13 cellular contexts compared by ENCODE assay signal in genomic region chr22:28021116-28021997, GRCh38.
A peak's percentile ranks its signal among the peaks of the same experiment; 100 is the strongest.
DNase-seq lines count a peak whose midpoint lies in the region; ATAC-seq, FAIRE-seq and TF ChIP-seq lines count a peak whose summit lies in the region.
"Had no signal": no experiment of that assay in that cellular context is flagged by ENCODE, and none has a peak within 500 bp of the region (broad histone marks: within the 10 kb centered on the region; RNA-seq: fewer than 3 reads in every experiment).

No MANE protein-coding gene starts in this region.

- H3K36me3 Mint-ChIP-seq in glutamatergic neuron (ENCODE audit: unreplicated experiment) (no peaks in the 10 kb centered on the region), osteocyte (ENCODE audit: unreplicated experiment) (peaks cover 8% of the 10 kb centered on the region)
- H3K36me3 Mint-ChIP-seq in stimulated activated naive B cell treated with anti-CD40 and anti-IgM and Interleukin-4, amounts not matched to agents 10 μg/mL and 1 μg/mL and 100 μg/mL, for 72 hours: no peaks in the 10 kb centered on the region
- H3K36me3 Mint-ChIP-seq: T-cell had no signal

- H3K9me3 ChIP-seq in right lobe of liver: no peaks in the 10 kb centered on the region
- H3K9me3 ChIP-seq in HepG2 (ENCODE audit: low read length): no peaks in the 10 kb centered on the region
- no peaks in the 10 kb centered on the region for H3K9me3 ChIP-seq in vagina

- DNase-seq in right lobe of liver (peak in 2 of 3 donors; percentile 22 to 38), HepG2 (ENCODE audit: low spot score) (no peak), glutamatergic neuron (peak; percentile 35), osteocyte (ENCODE audit: extremely low spot score, unreplicated experiment) (peak; percentile 59), vagina (ENCODE audit: extremely low spot score in 2 of 2) (no peak), HuH-7 (ENCODE audit: low spot score) (no peak), medulla oblongata (ENCODE audit: extremely low spot score) (no peak)
- no peak for DNase-seq in stimulated activated naive B cell treated with anti-CD40 and anti-IgM and Interleukin-4, amounts not matched to agents 10 μg/mL and 1 μg/mL and 100 μg/mL, for 72 hours
- DNase-seq: Calu3; NCI-H526; stimulated activated CD4-positive, alpha-beta T cell treated with anti-CD3 and anti-CD28 coated beads, Interleukin-4, amount 100 ng/mL, for 24 hours had no signal

- H3K27ac ChIP-seq in right lobe of liver (no peak overlapping the region), HepG2 (ENCODE audit: extremely low read length, insufficient read depth, low read length) (no peak overlapping the region), vagina (peak overlapping the region; percentile 12)
- H3K27ac ChIP-seq: coronary artery had no signal

- TF ChIP-seq RAD21 in HepG2 (CRISPR knock-in tag; IDR thresholded peaks at IDR 0.05): no peak

- no peak for ATAC-seq in right lobe of liver
- ATAC-seq in HepG2: no peak
- no peak for ATAC-seq in stimulated activated naive B cell treated with anti-CD40 and anti-IgM and Interleukin-4, amounts not matched to agents 10 μg/mL and 1 μg/mL and 100 μg/mL, for 72 hours (replicated peaks)
- ATAC-seq: T-cell had no signal

- H3K4me2 ChIP-seq in HepG2 (ENCODE audit: low read depth, low read length): no peak overlapping the region

- TF ChIP-seq POLR2A in right lobe of liver (IDR thresholded peaks at IDR 0.05) (no peak), HepG2 (IDR thresholded peaks at IDR 0.05; ENCODE audit: insufficient read depth in 1 of 2, low read depth in 2 of 2, low read length in 2 of 2) (no peak), vagina (IDR thresholded peaks at IDR 0.05) (no peak)

- in situ Hi-C loops in HepG2 (cut with HindIII; ENCODE audit: extremely low pct_ligation_motif_present, low pct_unique_long_range_greater_than_20kb): loop anchor here (5.0 to 25.0 kb wide), 3 partner anchors 571 to 1259 kb away; no protein-coding TSS in a partner anchor

- intact Hi-C loops in right lobe of liver (cut with DNase I) (loop anchor here in 1 of 2 donors (10.0 kb wide), 1 partner anchor 573 kb away; no protein-coding TSS in a partner anchor), HepG2 (cut with micrococcal nuclease; ENCODE audit: unreplicated experiment) (no loop called here), vagina (cut with DNase I) (loop anchor here (10.0 kb wide), 1 partner anchor 573 kb away; no protein-coding TSS in a partner anchor)

- CTCF ChIA-PET in HepG2 (lab: Yijun Ruan, JAX; ENCODE audit: low intra/inter-chr PET ratio, low total read pairs): no interaction called here

- H3K9me3 Mint-ChIP-seq in glutamatergic neuron (ENCODE audit: unreplicated experiment) (peaks cover 22% of the 10 kb centered on the region), osteocyte (ENCODE audit: unreplicated experiment) (no peaks in the 10 kb centered on the region)
- no peaks in the 10 kb centered on the region for H3K9me3 Mint-ChIP-seq in stimulated activated naive B cell treated with anti-CD40 and anti-IgM and Interleukin-4, amounts not matched to agents 10 μg/mL and 1 μg/mL and 100 μg/mL, for 72 hours
- H3K9me3 Mint-ChIP-seq: T-cell had no signal

- H2AFZ ChIP-seq in HepG2 (ENCODE audit: low read length): no peak overlapping the region

- no peak overlapping the region for H3K4me3 ChIP-seq in right lobe of liver
- no peak overlapping the region for H3K4me3 ChIP-seq in HepG2 (replicated peaks in 1 of 3; ENCODE audit: insufficient read depth in 1 of 3, low read depth in 2 of 3, low read length in 3 of 3)
- H3K4me3 ChIP-seq in vagina: no peak overlapping the region
- H3K4me3 ChIP-seq: coronary artery had no signal

- no peak overlapping the region for H3K9ac ChIP-seq in HepG2 (ENCODE audit: insufficient read depth, low read depth, low read length)

- POLR2A ChIA-PET in HepG2 (lab: Yijun Ruan, JAX): no interaction called here

- TF ChIP-seq EP300 in HepG2 (IDR thresholded peaks at IDR 0.05; ENCODE audit: low read depth in 2 of 2, low read length in 2 of 2) (no peak), HepG2 (CRISPR knock-in tag; IDR thresholded peaks at IDR 0.05; ENCODE audit: borderline replicate concordance) (no peak)

- no peak for FAIRE-seq in HepG2 (lab: Jason Lieb, UNC)

- H3K4me1 Mint-ChIP-seq in glutamatergic neuron (ENCODE audit: low read depth, unreplicated experiment) (peaks cover 36% of the 10 kb centered on the region), osteocyte (ENCODE audit: unreplicated experiment) (peaks cover 19% of the 10 kb centered on the region)
- H3K4me1 Mint-ChIP-seq in stimulated activated naive B cell treated with anti-CD40 and anti-IgM and Interleukin-4, amounts not matched to agents 10 μg/mL and 1 μg/mL and 100 μg/mL, for 72 hours: peaks cover 5 to 11% of the 10 kb centered on the region in 2 donors

- no TSS peak for BruUV-seq in HepG2 (replicated peaks; lab: Mats Ljungman, UMichigan)

- H3K4me1 ChIP-seq in right lobe of liver: no peaks in the 10 kb centered on the region
- H3K4me1 ChIP-seq in HepG2 (ENCODE audit: insufficient read depth, low read length): no peaks in the 10 kb centered on the region
- H3K4me1 ChIP-seq in vagina: peaks cover 33% of the 10 kb centered on the region

- H3K27ac Mint-ChIP-seq in glutamatergic neuron (ENCODE audit: unreplicated experiment): peak overlapping the region; percentile 95
- no peak overlapping the region for H3K27ac Mint-ChIP-seq in osteocyte (ENCODE audit: unreplicated experiment)
- H3K27ac Mint-ChIP-seq in stimulated activated naive B cell treated with anti-CD40 and anti-IgM and Interleukin-4, amounts not matched to agents 10 μg/mL and 1 μg/mL and 100 μg/mL, for 72 hours: no peak overlapping the region
- H3K27ac Mint-ChIP-seq: T-cell had no signal

- no peaks in the 10 kb centered on the region for H3K36me3 ChIP-seq in right lobe of liver
- H3K36me3 ChIP-seq in HepG2 (replicated peaks in 1 of 2; ENCODE audit: control insufficient read depth in 1 of 2, insufficient read depth in 2 of 2, low read length in 2 of 2): peaks cover 2% of the 10 kb centered on the region in 2 experiments; a peak in 2 of 5 replicates
- no peaks in the 10 kb centered on the region for H3K36me3 ChIP-seq in vagina

- H3K79me2 ChIP-seq in HepG2 (ENCODE audit: insufficient read depth, low read length): no peaks in the 10 kb centered on the region

- H3K27me3 ChIP-seq in right lobe of liver (no peaks in the 10 kb centered on the region), HepG2 (ENCODE audit: control insufficient read depth in 1 of 2, insufficient read depth in 2 of 2, low read length in 2 of 2) (no peaks in the 10 kb centered on the region), vagina (no peaks in the 10 kb centered on the region)

- WGBS in right lobe of liver (ENCODE audit: insufficient coverage, low coverage, low lambda C conversion rate, missing lambda C conversion rate): 76% methylated on average over 8 of the region's 15 CpGs
- 97% methylated on average over 12 of the region's 15 CpGs for WGBS in HepG2 (ENCODE audit: low lambda C conversion rate)

- H3K27me3 Mint-ChIP-seq in glutamatergic neuron (ENCODE audit: unreplicated experiment): peaks cover 23% of the 10 kb centered on the region
- H3K27me3 Mint-ChIP-seq in osteocyte (ENCODE audit: unreplicated experiment): no peaks in the 10 kb centered on the region
- H3K27me3 Mint-ChIP-seq in stimulated activated naive B cell treated with anti-CD40 and anti-IgM and Interleukin-4, amounts not matched to agents 10 μg/mL and 1 μg/mL and 100 μg/mL, for 72 hours: peaks cover 0 to 3% of the 10 kb centered on the region in 2 donors
- H3K27me3 Mint-ChIP-seq: T-cell had no signal

- H3K4me3 Mint-ChIP-seq in glutamatergic neuron (ENCODE audit: unreplicated experiment) (peak overlapping the region; percentile 78), osteocyte (ENCODE audit: unreplicated experiment) (no peak overlapping the region)
- no peak overlapping the region for H3K4me3 Mint-ChIP-seq in stimulated activated naive B cell treated with anti-CD40 and anti-IgM and Interleukin-4, amounts not matched to agents 10 μg/mL and 1 μg/mL and 100 μg/mL, for 72 hours
- H3K4me3 Mint-ChIP-seq: T-cell had no signal

- H4K20me1 ChIP-seq in HepG2 (ENCODE audit: insufficient read depth, low read length): no peaks in the 10 kb centered on the region; the same call in 1 of the 2 replicates

- TF ChIP-seq CTCF in right lobe of liver (IDR thresholded peaks at IDR 0.05): no peak
- no peak for TF ChIP-seq CTCF in HepG2 (CRISPR knock-in tag; IDR thresholded peaks at IDR 0.05)
- TF ChIP-seq CTCF in glutamatergic neuron (IDR thresholded peaks at IDR 0.05; ENCODE audit: partially characterized antibody, unreplicated experiment): no peak
- no peak for TF ChIP-seq CTCF in osteocyte (IDR thresholded peaks at IDR 0.05)
- TF ChIP-seq CTCF in vagina (IDR thresholded peaks at IDR 0.05): peak in 1 of 3 experiments; percentile 5

TF ChIP-seq in HepG2, 621 proteins besides CTCF, POLR2A, EP300 and RAD21 (continues in another document):
- TF ChIP-seq ZNF781 (CRISPR knock-in tag; IDR thresholded peaks at IDR 0.05; ENCODE audit: borderline replicate concordance, not compliant biosample characterization) (no peak), ZSCAN12 (CRISPR knock-in tag; IDR thresholded peaks at IDR 0.05) (no peak), ZNF256 (CRISPR knock-in tag; conservative IDR thresholded peaks at IDR 0.05) (no peak), ZNF703 (CRISPR knock-in tag; IDR thresholded peaks at IDR 0.05; ENCODE audit: borderline replicate concordance) (no peak), ZNF549 (CRISPR knock-in tag; IDR thresholded peaks at IDR 0.05) (no peak), ARNTL (CRISPR knock-in tag; IDR thresholded peaks at IDR 0.05) (no peak), HMG20A (CRISPR knock-in tag; IDR thresholded peaks at IDR 0.05; ENCODE audit: borderline replicate concordance) (no peak), RORA (CRISPR knock-in tag; IDR thresholded peaks at IDR 0.05) (no peak), ZNF496 (CRISPR knock-in tag; IDR thresholded peaks at IDR 0.05; ENCODE audit: insufficient replicate concordance) (no peak), ZMYM4 (CRISPR knock-in tag; IDR thresholded peaks at IDR 0.05) (no peak), GABPB1 (CRISPR knock-in tag; IDR thresholded peaks at IDR 0.05) (no peak), RBFOX2 (IDR thresholded peaks at IDR 0.05; ENCODE audit: low read depth, low read length) (no peak), SIN3B (IDR thresholded peaks at IDR 0.05; ENCODE audit: low read length) (no peak), RELA (CRISPR knock-in tag; IDR thresholded peaks at IDR 0.05) (no peak)
- TF ChIP-seq, protein P1, sequence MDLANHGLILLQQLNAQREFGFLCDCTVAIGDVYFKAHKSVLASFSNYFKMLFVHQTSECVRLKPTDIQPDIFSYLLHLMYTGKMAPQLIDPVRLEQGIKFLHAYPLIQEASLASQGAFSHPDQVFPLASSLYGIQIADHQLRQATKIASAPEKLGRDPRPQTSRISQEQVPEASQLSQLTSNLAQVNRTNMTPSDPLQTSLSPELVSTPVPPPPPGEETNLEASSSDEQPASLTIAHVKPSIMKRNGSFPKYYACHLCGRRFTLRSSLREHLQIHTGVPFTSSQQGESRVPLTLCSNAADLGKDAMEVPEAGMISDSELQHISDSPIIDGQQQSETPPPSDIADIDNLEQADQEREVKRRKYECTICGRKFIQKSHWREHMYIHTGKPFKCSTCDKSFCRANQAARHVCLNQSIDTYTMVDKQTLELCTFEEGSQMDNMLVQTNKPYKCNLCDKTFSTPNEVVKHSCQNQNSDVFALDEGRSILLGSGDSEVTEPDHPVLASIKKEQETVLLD (CRISPR knock-in tag; IDR thresholded peaks at IDR 0.05; ENCODE audit: low read depth): no peak

Comparison
In these comparisons a context has a peak if more than half of its experiments do, and no peak if none do; other contexts are left out.
1. DNase-seq: peak in right lobe of liver (2 of 3), glutamatergic neuron (single experiment) and osteocyte (single experiment); none in HepG2 (single experiment), vagina (0 of 2), stimulated activated naive B cell treated with anti-CD40 and anti-IgM and Interleukin-4, amounts not matched to agents 10 μg/mL and 1 μg/mL and 100 μg/mL, for 72 hours (single experiment), HuH-7 (single experiment) and medulla oblongata (single experiment).